Comparison of ENCODE assay signal across 24 cellular contexts in the genomic region with DNA sequence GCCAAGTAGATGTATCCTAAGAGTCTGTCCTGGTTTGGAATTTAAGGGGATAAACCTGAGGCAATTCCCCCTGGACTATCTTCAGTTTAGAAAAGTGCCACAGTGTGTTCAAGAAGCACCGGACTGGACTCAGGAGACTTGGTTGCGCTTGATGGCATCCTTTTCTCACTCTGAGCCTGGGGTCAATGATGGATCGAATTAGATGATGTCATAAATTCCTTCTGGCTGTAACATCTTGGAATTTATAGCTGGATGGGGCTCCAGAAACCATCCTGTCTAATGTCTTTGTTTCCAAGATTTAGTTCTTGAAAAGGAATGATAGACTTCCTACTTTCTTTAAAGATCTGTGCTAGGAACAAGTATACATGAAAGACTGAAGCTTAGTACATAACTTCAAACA.
DNase-seq lines count a peak whose midpoint lies in the region; ATAC-seq and TF ChIP-seq lines count a peak whose summit lies in the region.
"Had no signal": no experiment of that assay in that cellular context is flagged by ENCODE, and none has a peak within 500 bp of the region (broad histone marks: within the 10 kb centered on the region; RNA-seq: fewer than 3 reads in every experiment).

No MANE protein-coding gene starts in this region.

- H3K27ac Mint-ChIP-seq in stimulated activated naive CD8-positive, alpha-beta T cell treated with anti-CD3 and anti-CD28 coated beads, Interleukin-15, amount 100 ng/mL, for 72 hours: peak overlapping the region; percentile 15 to 27
- H3K27ac Mint-ChIP-seq: activated CD4-positive, alpha-beta T cell treated with anti-CD3 and anti-CD28 coated beads, Interleukin-2, amount 10 ng/mL, durations not matched to agents 24 days and 14 days; GM23338; naive thymus-derived CD4-positive, alpha-beta T cell; progenitor cell of endocrine pancreas had no signal

- peaks cover 46% of the 10 kb centered on the region for H3K4me1 Mint-ChIP-seq in stimulated activated naive CD8-positive, alpha-beta T cell treated with anti-CD3 and anti-CD28 coated beads, Interleukin-15, amount 100 ng/mL, for 72 hours

- H3K9me3 Mint-ChIP-seq in stimulated activated naive CD8-positive, alpha-beta T cell treated with anti-CD3 and anti-CD28 coated beads, Interleukin-15, amount 100 ng/mL, for 72 hours: no peaks in the 10 kb centered on the region
- H3K9me3 Mint-ChIP-seq: GM23338 had no signal

- ATAC-seq in SK-N-SH treated with all-trans-retinoic acid at 6 μM for 48 hours: peak; percentile 15
- no peak for ATAC-seq in stimulated activated naive CD8-positive, alpha-beta T cell treated with anti-CD3 and anti-CD28 coated beads, Interleukin-15, amount 100 ng/mL, for 72 hours
- ATAC-seq: gastrocnemius medialis; GM23338; naive thymus-derived CD4-positive, alpha-beta T cell; PC-3 had no signal

- H3K4me3 Mint-ChIP-seq in stimulated activated naive CD8-positive, alpha-beta T cell treated with anti-CD3 and anti-CD28 coated beads, Interleukin-15, amount 100 ng/mL, for 72 hours: no peak overlapping the region
- H3K4me3 Mint-ChIP-seq: activated CD4-positive, alpha-beta T cell treated with anti-CD3 and anti-CD28 coated beads, Interleukin-2, amount 10 ng/mL, durations not matched to agents 24 days and 14 days; GM23338; naive thymus-derived CD4-positive, alpha-beta T cell had no signal

- H3K27me3 Mint-ChIP-seq in stimulated activated naive CD8-positive, alpha-beta T cell treated with anti-CD3 and anti-CD28 coated beads, Interleukin-15, amount 100 ng/mL, for 72 hours: no peaks in the 10 kb centered on the region
- H3K27me3 Mint-ChIP-seq: activated CD4-positive, alpha-beta T cell treated with anti-CD3 and anti-CD28 coated beads, Interleukin-2, amount 10 ng/mL, durations not matched to agents 24 days and 14 days; naive thymus-derived CD4-positive, alpha-beta T cell; progenitor cell of endocrine pancreas had no signal

- DNase-seq in GM03348 (ENCODE audit: low spot score): peak; percentile 4
- peak; percentile 3 for DNase-seq in kidney glomerular epithelial cell (lab: John Stamatoyannopoulos, UW)
- no peak for DNase-seq in stimulated activated naive CD8-positive, alpha-beta T cell treated with anti-CD3 and anti-CD28 coated beads, Interleukin-15, amount 100 ng/mL, for 72 hours
- no peak for DNase-seq in DMS 273 treated with DMSO at 0.1 percent for 48 hours (lab: John Stamatoyannopoulos, UW)
- no peak for DNase-seq in occipital lobe (lab: John Stamatoyannopoulos, UW)
- no peak for DNase-seq in foreskin melanocyte
- DNase-seq: activated CD4-positive, alpha-beta T cell treated with anti-CD3 and anti-CD28 coated beads, Interleukin-2, amount 10 ng/mL, durations not matched to agents 24 days and 14 days; activated CD8-positive, alpha-beta memory T cell treated with anti-CD3 and anti-CD28 coated beads, Interleukin-2, amount 50 U/mL, for 4 hours; activated effector memory CD4-positive, alpha-beta T cell treated with anti-CD3 and anti-CD28 coated beads, Interleukin-2, amount 50 U/mL, for 16 hours; BE2C; gastrocnemius medialis; GDM1; islet precursor cell; KG1; mammary epithelial cell; MV-4-11; naive thymus-derived CD4-positive, alpha-beta T cell; NCI-H187; PC-3; SHP77; upper lobe of left lung had no signal

TF ChIP-seq in SK-N-SH treated with all-trans-retinoic acid at 6 μM for 48 hours, 23 proteins besides CTCF, POLR2A, EP300 and RAD21 (continues in another document):
- TF ChIP-seq TCF4 (CRISPR knock-in tag; IDR thresholded peaks at IDR 0.05; ENCODE audit: borderline replicate concordance): no peak
- peak; percentile 58 for TF ChIP-seq ISL1 (CRISPR knock-in tag; IDR thresholded peaks at IDR 0.05)
- TF ChIP-seq ZFP3 (CRISPR knock-in tag; IDR thresholded peaks at IDR 0.05): no peak
- TF ChIP-seq, protein P1, sequence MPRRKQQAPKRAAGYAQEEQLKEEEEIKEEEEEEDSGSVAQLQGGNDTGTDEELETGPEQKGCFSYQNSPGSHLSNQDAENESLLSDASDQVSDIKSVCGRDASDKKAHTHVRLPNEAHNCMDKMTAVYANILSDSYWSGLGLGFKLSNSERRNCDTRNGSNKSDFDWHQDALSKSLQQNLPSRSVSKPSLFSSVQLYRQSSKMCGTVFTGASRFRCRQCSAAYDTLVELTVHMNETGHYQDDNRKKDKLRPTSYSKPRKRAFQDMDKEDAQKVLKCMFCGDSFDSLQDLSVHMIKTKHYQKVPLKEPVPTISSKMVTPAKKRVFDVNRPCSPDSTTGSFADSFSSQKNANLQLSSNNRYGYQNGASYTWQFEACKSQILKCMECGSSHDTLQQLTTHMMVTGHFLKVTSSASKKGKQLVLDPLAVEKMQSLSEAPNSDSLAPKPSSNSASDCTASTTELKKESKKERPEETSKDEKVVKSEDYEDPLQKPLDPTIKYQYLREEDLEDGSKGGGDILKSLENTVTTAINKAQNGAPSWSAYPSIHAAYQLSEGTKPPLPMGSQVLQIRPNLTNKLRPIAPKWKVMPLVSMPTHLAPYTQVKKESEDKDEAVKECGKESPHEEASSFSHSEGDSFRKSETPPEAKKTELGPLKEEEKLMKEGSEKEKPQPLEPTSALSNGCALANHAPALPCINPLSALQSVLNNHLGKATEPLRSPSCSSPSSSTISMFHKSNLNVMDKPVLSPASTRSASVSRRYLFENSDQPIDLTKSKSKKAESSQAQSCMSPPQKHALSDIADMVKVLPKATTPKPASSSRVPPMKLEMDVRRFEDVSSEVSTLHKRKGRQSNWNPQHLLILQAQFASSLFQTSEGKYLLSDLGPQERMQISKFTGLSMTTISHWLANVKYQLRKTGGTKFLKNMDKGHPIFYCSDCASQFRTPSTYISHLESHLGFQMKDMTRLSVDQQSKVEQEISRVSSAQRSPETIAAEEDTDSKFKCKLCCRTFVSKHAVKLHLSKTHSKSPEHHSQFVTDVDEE (CRISPR knock-in tag; IDR thresholded peaks at IDR 0.05): no peak
- no peak for TF ChIP-seq SNAI2 (CRISPR knock-in tag; IDR thresholded peaks at IDR 0.05)
- no peak for TF ChIP-seq ZNF70 (CRISPR knock-in tag; IDR thresholded peaks at IDR 0.05)
- TF ChIP-seq ARNTL (CRISPR knock-in tag; IDR thresholded peaks at IDR 0.05; ENCODE audit: borderline replicate concordance, low read depth): no peak
- TF ChIP-seq, protein P2, sequence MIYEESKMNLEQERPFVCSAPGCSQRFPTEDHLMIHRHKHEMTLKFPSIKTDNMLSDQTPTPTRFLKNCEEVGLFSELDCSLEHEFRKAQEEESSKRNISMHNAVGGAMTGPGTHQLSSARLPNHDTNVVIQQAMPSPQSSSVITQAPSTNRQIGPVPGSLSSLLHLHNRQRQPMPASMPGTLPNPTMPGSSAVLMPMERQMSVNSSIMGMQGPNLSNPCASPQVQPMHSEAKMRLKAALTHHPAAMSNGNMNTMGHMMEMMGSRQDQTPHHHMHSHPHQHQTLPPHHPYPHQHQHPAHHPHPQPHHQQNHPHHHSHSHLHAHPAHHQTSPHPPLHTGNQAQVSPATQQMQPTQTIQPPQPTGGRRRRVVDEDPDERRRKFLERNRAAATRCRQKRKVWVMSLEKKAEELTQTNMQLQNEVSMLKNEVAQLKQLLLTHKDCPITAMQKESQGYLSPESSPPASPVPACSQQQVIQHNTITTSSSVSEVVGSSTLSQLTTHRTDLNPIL (CRISPR knock-in tag; IDR thresholded peaks at IDR 0.05; ENCODE audit: low read depth): peak; percentile 28; the same call in 1 of the 2 replicates
- TF ChIP-seq BACH2 (CRISPR knock-in tag; IDR thresholded peaks at IDR 0.05; ENCODE audit: borderline replicate concordance): no peak
- TF ChIP-seq RARB (CRISPR knock-in tag; IDR thresholded peaks at IDR 0.05): no peak
- TF ChIP-seq, protein P3, sequence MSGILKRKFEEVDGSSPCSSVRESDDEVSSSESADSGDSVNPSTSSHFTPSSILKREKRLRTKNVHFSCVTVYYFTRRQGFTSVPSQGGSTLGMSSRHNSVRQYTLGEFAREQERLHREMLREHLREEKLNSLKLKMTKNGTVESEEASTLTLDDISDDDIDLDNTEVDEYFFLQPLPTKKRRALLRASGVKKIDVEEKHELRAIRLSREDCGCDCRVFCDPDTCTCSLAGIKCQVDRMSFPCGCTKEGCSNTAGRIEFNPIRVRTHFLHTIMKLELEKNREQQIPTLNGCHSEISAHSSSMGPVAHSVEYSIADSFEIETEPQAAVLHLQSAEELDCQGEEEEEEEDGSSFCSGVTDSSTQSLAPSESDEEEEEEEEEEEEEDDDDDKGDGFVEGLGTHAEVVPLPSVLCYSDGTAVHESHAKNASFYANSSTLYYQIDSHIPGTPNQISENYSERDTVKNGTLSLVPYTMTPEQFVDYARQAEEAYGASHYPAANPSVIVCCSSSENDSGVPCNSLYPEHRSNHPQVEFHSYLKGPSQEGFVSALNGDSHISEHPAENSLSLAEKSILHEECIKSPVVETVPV (CRISPR knock-in tag; IDR thresholded peaks at IDR 0.05): no peak
- TF ChIP-seq, protein P4, sequence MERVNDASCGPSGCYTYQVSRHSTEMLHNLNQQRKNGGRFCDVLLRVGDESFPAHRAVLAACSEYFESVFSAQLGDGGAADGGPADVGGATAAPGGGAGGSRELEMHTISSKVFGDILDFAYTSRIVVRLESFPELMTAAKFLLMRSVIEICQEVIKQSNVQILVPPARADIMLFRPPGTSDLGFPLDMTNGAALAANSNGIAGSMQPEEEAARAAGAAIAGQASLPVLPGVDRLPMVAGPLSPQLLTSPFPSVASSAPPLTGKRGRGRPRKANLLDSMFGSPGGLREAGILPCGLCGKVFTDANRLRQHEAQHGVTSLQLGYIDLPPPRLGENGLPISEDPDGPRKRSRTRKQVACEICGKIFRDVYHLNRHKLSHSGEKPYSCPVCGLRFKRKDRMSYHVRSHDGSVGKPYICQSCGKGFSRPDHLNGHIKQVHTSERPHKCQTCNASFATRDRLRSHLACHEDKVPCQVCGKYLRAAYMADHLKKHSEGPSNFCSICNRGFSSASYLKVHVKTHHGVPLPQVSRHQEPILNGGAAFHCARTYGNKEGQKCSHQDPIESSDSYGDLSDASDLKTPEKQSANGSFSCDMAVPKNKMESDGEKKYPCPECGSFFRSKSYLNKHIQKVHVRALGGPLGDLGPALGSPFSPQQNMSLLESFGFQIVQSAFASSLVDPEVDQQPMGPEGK (CRISPR knock-in tag; IDR thresholded peaks at IDR 0.05; ENCODE audit: borderline replicate concordance): 0 out of 2 replicates have a peak, but pooled peaks have one; percentile 38
- TF ChIP-seq CSDC2 (CRISPR knock-in tag; IDR thresholded peaks at IDR 0.05): peak; percentile 83; the same call in 1 of the 2 replicates

Comparison
In these comparisons a context has a peak if more than half of its experiments do, and no peak if none do; other contexts are left out.
1. DNase-seq: peak in GM03348 (single experiment) and kidney glomerular epithelial cell (single experiment); none in stimulated activated naive CD8-positive, alpha-beta T cell treated with anti-CD3 and anti-CD28 coated beads, Interleukin-15, amount 100 ng/mL, for 72 hours (0 of 2), DMS 273 treated with DMSO at 0.1 percent for 48 hours (single experiment), occipital lobe (single experiment) and foreskin melanocyte (single experiment).